ENCODE assay signal across 14 cellular contexts in genomic region chr5:128536229-128536860, GRCh38. TPM values are rescaled to one million over a fixed set of nuclear protein-coding genes. Genes with fewer than 3 reads are reported as not detected.
DNase-seq lines count a peak whose midpoint lies in the region; TF ChIP-seq lines count a peak whose summit lies in the region.
"Had no signal": no experiment of that assay in that cellular context is flagged by ENCODE, and none has a peak within 500 bp of the region (broad histone marks: within the 10 kb centered on the region; RNA-seq: fewer than 3 reads in every experiment).

No MANE protein-coding gene starts in this region.

- intact Hi-C loops in mammary epithelial cell (cut with micrococcal nuclease) (no loop called here), uterus (cut with DNase I; ENCODE audit: low total_unique reads) (no loop called here)

- no peaks in the 10 kb centered on the region for H4K20me1 ChIP-seq in mammary epithelial cell (ENCODE audit: insufficient read depth, low read length)

- H3K79me2 ChIP-seq in mammary epithelial cell (ENCODE audit: insufficient read depth, low read length) = peaks cover 33% of the 10 kb centered on the region

- CTCF ChIA-PET in mammary epithelial cell (lab: Charles Lee; ENCODE audit: low non-redundant PET) = no interaction called here

- H3K27me3 ChIP-seq in mammary epithelial cell (ENCODE audit: insufficient read depth, low read length) (no peaks in the 10 kb centered on the region), iPS-18a (ENCODE audit: control insufficient read depth, insufficient read depth, low read length) (peaks cover 29% of the 10 kb centered on the region), skeletal muscle satellite cell (ENCODE audit: control insufficient read depth, insufficient read depth, low read length) (no peaks in the 10 kb centered on the region), uterus (no peaks in the 10 kb centered on the region)

- dilution Hi-C loops in mammary epithelial cell (cut with HindIII; ENCODE audit: low sequenced_read_pairs) = no loop called here

- TF ChIP-seq CTCF in mammary epithelial cell (conservative IDR thresholded peaks at IDR 0.05 in 1 of 2, IDR thresholded peaks at IDR 0.05 in 1 of 2; ENCODE audit: extremely low read depth in 1 of 2, insufficient read depth in 1 of 2, low read depth in 1 of 2, low read length in 2 of 2) (no peak), uterus (IDR thresholded peaks at IDR 0.05) (no peak)

- no peak for TF ChIP-seq POLR2A in uterus (IDR thresholded peaks at IDR 0.05)

- H3K4me3 ChIP-seq in mammary epithelial cell (replicated peaks in 1 of 3; ENCODE audit: insufficient read depth in 1 of 3, low read depth in 2 of 3, low read length in 3 of 3) (peak overlapping the region; percentile 72 to 97 (median 92)), iPS-18a (ENCODE audit: low read length) (peak overlapping the region; percentile 68), skeletal muscle satellite cell (ENCODE audit: low read length) (peak overlapping the region; percentile 85), uterus (peak overlapping the region in 1 of 2 donors; percentile 45)

- H3K27ac ChIP-seq in mammary epithelial cell (ENCODE audit: insufficient read depth, low read depth, low read length) (no peak overlapping the region), iPS-18a (ENCODE audit: low read length) (no peak overlapping the region), uterus (no peak overlapping the region)
- H3K27ac ChIP-seq: lower lobe of right lung had no signal

- H3K9ac ChIP-seq in mammary epithelial cell (ENCODE audit: insufficient read depth, low read length) (no peak overlapping the region), iPS-18a (ENCODE audit: low read length) (peak overlapping the region; percentile 62), skeletal muscle satellite cell (ENCODE audit: low read depth, low read length) (peak overlapping the region; percentile 84)

- peaks cover 18% of the 10 kb centered on the region for H3K4me1 ChIP-seq in mammary epithelial cell (ENCODE audit: insufficient read depth, low read length)
- peaks cover 11% of the 10 kb centered on the region for H3K4me1 ChIP-seq in iPS-18a (ENCODE audit: control insufficient read depth, low read depth, low read length)
- peaks cover 22% of the 10 kb centered on the region for H3K4me1 ChIP-seq in skeletal muscle satellite cell (ENCODE audit: control insufficient read depth, insufficient read depth, low read length)
- H3K4me1 ChIP-seq in uterus = peaks cover 0 to 7% of the 10 kb centered on the region in 2 donors

- peak overlapping the region; percentile 98 for H3K4me2 ChIP-seq in mammary epithelial cell (ENCODE audit: insufficient read depth, low read depth, low read length)
- peak overlapping the region; percentile 86 for H3K4me2 ChIP-seq in skeletal muscle satellite cell (ENCODE audit: low read length)

- peak overlapping the region; percentile 88 for H2AFZ ChIP-seq in mammary epithelial cell (ENCODE audit: low read depth, low read length)

- H3K36me3 ChIP-seq in mammary epithelial cell (ENCODE audit: insufficient read depth, low read length) (peaks cover 4% of the 10 kb centered on the region), iPS-18a (ENCODE audit: control insufficient read depth, low read depth, low read length) (no peaks in the 10 kb centered on the region), skeletal muscle satellite cell (ENCODE audit: insufficient read depth, low read length) (peaks cover 9% of the 10 kb centered on the region), uterus (no peaks in the 10 kb centered on the region)
- H3K36me3 ChIP-seq: lower lobe of right lung had no signal

- WGBS in mammary epithelial cell (ENCODE audit: low coverage, missing lambda C conversion rate) = 98% methylated on average over 22 of the region's 27 CpGs

- DNase-seq in HS-5 (ENCODE audit: low read depth) (peak; percentile 20), mammary epithelial cell (no peak), amygdala (lab: John Stamatoyannopoulos, UW) (no peak), occipital lobe (lab: John Stamatoyannopoulos, UW) (no peak), uterus (no peak), DMS79 treated with DMSO at 0.1 percent for 48 hours (lab: John Stamatoyannopoulos, UW) (no peak)
- DNase-seq: cortex of kidney; NCI-H524; stimulated activated CD4-positive, alpha-beta T cell treated with anti-CD3 and anti-CD28 coated beads, Interleukin-12 subunit alpha, Interleukin-12 subunit beta, amount 100 ng/mL, for 4 hours; stimulated activated naive CD4-positive, alpha-beta T cell; T-helper 2 cell had no signal

- BruUV-seq in mammary epithelial cell (replicated peaks; lab: Mats Ljungman, UMichigan) = no TSS peak

- H3K9me3 ChIP-seq in mammary epithelial cell (replicated peaks; ENCODE audit: insufficient read depth, low read length) = no peaks in the 10 kb centered on the region
- H3K9me3 ChIP-seq in iPS-18a (ENCODE audit: control insufficient read depth, low read depth, low read length) = no peaks in the 10 kb centered on the region
- no peaks in the 10 kb centered on the region for H3K9me3 ChIP-seq in skeletal muscle satellite cell (replicated peaks; ENCODE audit: low read length)
- no peaks in the 10 kb centered on the region for H3K9me3 ChIP-seq in uterus
- H3K9me3 ChIP-seq: lower lobe of right lung had no signal

- in situ Hi-C loops in mammary epithelial cell (cut with MboI; ENCODE audit: low sequenced_read_pairs in 2 of 2) = loop anchor here in 1 of 2 donors (25.0 kb wide), 1 partner anchor 126 kb away; no protein-coding TSS in a partner anchor

RNA-seq across cellular contexts. Expression of gene FBN2, which starts 1.7 kb away (rescaled TPM):
- 10 to 100 TPM; 45.2 to 68.1 TPM for total RNA-seq in mammary epithelial cell
- 29.2 TPM for polyA plus RNA-seq in mammary epithelial cell
- polyA minus RNA-seq in mammary epithelial cell = 140 TPM
- total RNA-seq in skeletal muscle satellite cell (2012; rRNA removed) = 6.3 and 40.0 TPM in 2 replicates
- 8.6 TPM for total RNA-seq in occipital lobe
- 100 to 1,000 TPM in 1 of 4 donors, 1 to 10 TPM in 3; 1.0 to 389 (median 2.8) TPM for total RNA-seq in uterus
